Comparison of ENCODE assay signal across 23 cellular contexts in the genomic region with DNA sequence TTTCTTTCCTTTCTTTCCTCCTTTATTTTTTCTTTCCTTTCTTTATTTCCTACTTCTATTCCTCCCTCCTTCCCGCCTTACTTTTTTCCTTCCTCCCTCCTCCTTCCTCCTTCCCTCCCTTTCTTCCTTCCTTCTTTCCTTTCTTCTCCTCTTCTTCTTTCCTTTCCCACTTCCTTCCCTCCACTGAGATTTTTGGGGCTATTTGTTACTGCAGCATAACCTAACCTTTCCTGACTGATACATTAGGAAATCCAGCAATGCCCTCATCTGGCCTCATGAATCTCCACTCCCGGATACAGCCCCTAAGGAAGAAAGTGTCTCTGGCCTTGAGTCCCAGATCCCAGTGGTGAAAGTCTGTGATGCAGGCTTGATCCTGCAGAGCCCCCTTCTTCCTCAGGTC. TPM values are rescaled to one million over a fixed set of nuclear protein-coding genes. Genes with fewer than 3 reads are reported as not detected.
DNase-seq lines count a peak whose midpoint lies in the region; ATAC-seq, FAIRE-seq and TF ChIP-seq lines count a peak whose summit lies in the region.
"Had no signal": no experiment of that assay in that cellular context is flagged by ENCODE, and none has a peak within 500 bp of the region (broad histone marks: within the 10 kb centered on the region; RNA-seq: fewer than 3 reads in every experiment).

No MANE protein-coding gene starts in this region.

- H3K4me1 Mint-ChIP-seq in progenitor cell of endocrine pancreas (ENCODE audit: low read depth) = no peaks in the 10 kb centered on the region

- H2AFZ ChIP-seq in HepG2 (ENCODE audit: low read length) = no peak overlapping the region
- no peak overlapping the region for H2AFZ ChIP-seq in K562 (ENCODE audit: low read depth, low read length)

- no peaks in the 10 kb centered on the region for H3K36me3 Mint-ChIP-seq in progenitor cell of endocrine pancreas (ENCODE audit: insufficient read depth)
- H3K36me3 Mint-ChIP-seq: CD8-positive, alpha-beta T cell had no signal

- H3K36me3 ChIP-seq in HepG2 (replicated peaks in 1 of 2; ENCODE audit: control insufficient read depth in 1 of 2, insufficient read depth in 2 of 2, low read length in 2 of 2) (no peaks in the 10 kb centered on the region), right lobe of liver (no peaks in the 10 kb centered on the region), K562 (ENCODE audit: control insufficient read depth, insufficient read depth, low read length) (no peaks in the 10 kb centered on the region)
- H3K36me3 ChIP-seq: BLaER1 treated with 17β-estradiol and CSF1 and Interleukin-3, amounts not matched to agents 10 nM and 100 nM had no signal

- H3K9me3 Mint-ChIP-seq in progenitor cell of endocrine pancreas (ENCODE audit: low read depth) = no peaks in the 10 kb centered on the region
- H3K9me3 Mint-ChIP-seq: CD4-positive, alpha-beta T cell had no signal

- TF ChIP-seq CTCF in HepG2 (CRISPR knock-in tag; IDR thresholded peaks at IDR 0.05) = no peak
- TF ChIP-seq CTCF in right lobe of liver (IDR thresholded peaks at IDR 0.05) = no peak
- TF ChIP-seq CTCF in K562 (IDR thresholded peaks at IDR 0.05 in 2 of 3, conservative IDR thresholded peaks at IDR 0.05 in 1 of 3; ENCODE audit: insufficient read depth in 2 of 3, low read depth in 1 of 3, low read length in 3 of 3) = no peak
- TF ChIP-seq CTCF in progenitor cell of endocrine pancreas (IDR thresholded peaks at IDR 0.05; ENCODE audit: unreplicated experiment) = no peak

- no peaks in the 10 kb centered on the region for H3K27me3 ChIP-seq in HepG2 (ENCODE audit: control insufficient read depth in 1 of 2, insufficient read depth in 2 of 2, low read length in 2 of 2)
- H3K27me3 ChIP-seq in right lobe of liver = no peaks in the 10 kb centered on the region
- peaks cover 8 to 29% of the 10 kb centered on the region in 2 experiments; a peak in 4 of 5 replicates for H3K27me3 ChIP-seq in K562 (ENCODE audit: control insufficient read depth in 2 of 2, insufficient read depth in 2 of 2, low read length in 2 of 2)
- H3K27me3 ChIP-seq: BLaER1 treated with 17β-estradiol and CSF1 and Interleukin-3, amounts not matched to agents 10 nM and 100 nM had no signal

- POLR2A ChIA-PET in HepG2 (lab: Yijun Ruan, JAX) (no interaction called here), K562 (lab: Yijun Ruan, JAX) (no interaction called here)

- H3K4me3 Mint-ChIP-seq in progenitor cell of endocrine pancreas (ENCODE audit: low read depth) = no peak overlapping the region
- H3K4me3 Mint-ChIP-seq: B cell; CD4-positive, alpha-beta T cell; CD8-positive, alpha-beta T cell had no signal

- H3K4me2 ChIP-seq in HepG2 (ENCODE audit: low read depth, low read length) = no peak overlapping the region
- H3K4me2 ChIP-seq in K562 (ENCODE audit: insufficient read depth, low read length) = no peak overlapping the region
- H3K4me2 ChIP-seq: A549; BLaER1 treated with 17β-estradiol and CSF1 and Interleukin-3, amounts not matched to agents 10 nM and 100 nM had no signal

- H3K4me3 ChIP-seq in HepG2 (replicated peaks in 1 of 3; ENCODE audit: insufficient read depth in 1 of 3, low read depth in 2 of 3, low read length in 3 of 3) = no peak overlapping the region
- H3K4me3 ChIP-seq in right lobe of liver = no peak overlapping the region
- no peak overlapping the region for H3K4me3 ChIP-seq in K562
- H3K4me3 ChIP-seq: A549; BLaER1 treated with 17β-estradiol and CSF1 and Interleukin-3, amounts not matched to agents 10 nM and 100 nM had no signal

- TF ChIP-seq RAD21 in HepG2 (CRISPR knock-in tag; IDR thresholded peaks at IDR 0.05) (no peak), K562 (CRISPR knock-in tag; conservative IDR thresholded peaks at IDR 0.05 in 1 of 2, IDR thresholded peaks at IDR 0.05 in 1 of 2) (no peak)

- no peaks in the 10 kb centered on the region for H3K9me1 ChIP-seq in K562 (ENCODE audit: control insufficient read depth, insufficient read depth, low read length)

- H3K79me2 ChIP-seq in HepG2 (ENCODE audit: insufficient read depth, low read length) = no peaks in the 10 kb centered on the region
- no peaks in the 10 kb centered on the region for H3K79me2 ChIP-seq in K562 (ENCODE audit: control insufficient read depth, insufficient read depth, low read length)

- intact Hi-C loops in HepG2 (cut with micrococcal nuclease; ENCODE audit: unreplicated experiment) = no loop called here
- intact Hi-C loops in right lobe of liver (cut with DNase I) = loop anchor here in 1 of 2 donors (10.0 kb wide), 1 partner anchor 305 kb away; no protein-coding TSS in a partner anchor
- intact Hi-C loops in K562 (cut with micrococcal nuclease) = no loop called here

- peaks cover 9% of the 10 kb centered on the region for H3K27me3 Mint-ChIP-seq in progenitor cell of endocrine pancreas

- no peak for ATAC-seq in HepG2
- ATAC-seq in right lobe of liver = no peak
- no peak for ATAC-seq in K562
- no peak for ATAC-seq in GM21619 (IDR thresholded peaks at IDR 0.05; ENCODE audit: unreplicated experiment)
- no peak for ATAC-seq in HG03045 (IDR thresholded peaks at IDR 0.05; ENCODE audit: unreplicated experiment)
- ATAC-seq: CD8-positive, alpha-beta T cell had no signal

- H4K20me1 ChIP-seq in HepG2 (ENCODE audit: insufficient read depth, low read length) (no peaks in the 10 kb centered on the region), K562 (replicated peaks; ENCODE audit: control insufficient read depth, insufficient read depth, low read length) (no peaks in the 10 kb centered on the region)
- H4K20me1 ChIP-seq: BLaER1 treated with 17β-estradiol and CSF1 and Interleukin-3, amounts not matched to agents 10 nM and 100 nM had no signal

- in situ Hi-C loops in HepG2 (cut with HindIII; ENCODE audit: extremely low pct_ligation_motif_present, low pct_unique_long_range_greater_than_20kb) = loop anchor here (5.0 kb wide), 1 partner anchor 308 kb away; no protein-coding TSS in a partner anchor
- in situ Hi-C loops in K562 (cut with MboI) = no loop called here

- H3K9ac ChIP-seq in HepG2 (ENCODE audit: insufficient read depth, low read depth, low read length) (no peak overlapping the region), K562 (ENCODE audit: insufficient read depth in 1 of 2, low read depth in 2 of 2, low read length in 2 of 2) (no peak overlapping the region)
- H3K9ac ChIP-seq: BLaER1 treated with 17β-estradiol and CSF1 and Interleukin-3, amounts not matched to agents 10 nM and 100 nM had no signal

- DNase-seq in HepG2 (ENCODE audit: low spot score) (no peak), right lobe of liver (no peak), K562 (ENCODE audit: extremely low read depth in 1 of 4, low spot score in 3 of 4) (no peak), progenitor cell of endocrine pancreas (ENCODE audit: low spot score, unreplicated experiment) (no peak), frontal cortex (ENCODE audit: low spot score in 2 of 2) (no peak)
- DNase-seq: AML-193; Caco-2; Calu3; CD4-positive, alpha-beta T cell; CD8-positive, alpha-beta T cell; DMS79 treated with DMSO at 0.1 percent for 48 hours; GF-D8 had no signal

- WGBS in HepG2 (ENCODE audit: low lambda C conversion rate) = 5% methylated on average over 2 of the region's 2 CpGs
- 47% methylated on average over 2 of the region's 2 CpGs for WGBS in right lobe of liver (ENCODE audit: insufficient coverage, low coverage, low lambda C conversion rate, missing lambda C conversion rate)
- 0% methylated on average over 2 of the region's 2 CpGs for WGBS in K562 (ENCODE audit: insufficient coverage, low coverage, missing lambda C conversion rate)

- no peaks in the 10 kb centered on the region; the same call in 1 of the 2 replicates for H3K9me3 ChIP-seq in HepG2 (ENCODE audit: low read length)
- H3K9me3 ChIP-seq in right lobe of liver = no peaks in the 10 kb centered on the region
- H3K9me3 ChIP-seq in K562 (replicated peaks; ENCODE audit: control insufficient read depth, insufficient read depth, low read depth, low read length) = peaks cover 2% of the 10 kb centered on the region; the same call in 1 of the 2 replicates

- BruUV-seq in HepG2 (replicated peaks; lab: Mats Ljungman, UMichigan) (no TSS peak), K562 (replicated peaks; lab: Mats Ljungman, UMichigan) (no TSS peak)

- H3K27ac ChIP-seq in HepG2 (ENCODE audit: extremely low read length, insufficient read depth, low read length) (no peak overlapping the region), right lobe of liver (no peak overlapping the region), K562 (ENCODE audit: extremely low read depth, low read depth, low read length) (no peak overlapping the region)
- H3K27ac ChIP-seq: 22Rv1; A549; BLaER1 treated with 17β-estradiol and CSF1 and Interleukin-3, amounts not matched to agents 10 nM and 100 nM; C4-2B had no signal

- no peak for TF ChIP-seq POLR2A in HepG2 (IDR thresholded peaks at IDR 0.05; ENCODE audit: insufficient read depth in 1 of 2, low read depth in 2 of 2, low read length in 2 of 2)
- no peak for TF ChIP-seq POLR2A in right lobe of liver (IDR thresholded peaks at IDR 0.05)
- TF ChIP-seq POLR2A in K562 (conservative IDR thresholded peaks at IDR 0.05) = no peak

- CTCF ChIA-PET in HepG2 (lab: Yijun Ruan, JAX; ENCODE audit: low intra/inter-chr PET ratio, low total read pairs) = no interaction called here
- CTCF ChIA-PET in K562 (lab: Yijun Ruan, JAX; ENCODE audit: low intra/inter-chr PET ratio) = no interaction called here

- H3K27ac Mint-ChIP-seq in progenitor cell of endocrine pancreas = peak overlapping the region; percentile 28
- H3K27ac Mint-ChIP-seq: B cell; CD4-positive, alpha-beta T cell; CD8-positive, alpha-beta T cell had no signal

- H3K4me1 ChIP-seq in HepG2 (ENCODE audit: insufficient read depth, low read length) = no peaks in the 10 kb centered on the region
- no peaks in the 10 kb centered on the region for H3K4me1 ChIP-seq in right lobe of liver
- H3K4me1 ChIP-seq in K562 (replicated peaks in 1 of 2; ENCODE audit: control insufficient read depth in 2 of 2, insufficient read depth in 2 of 2, low read length in 2 of 2) = no peaks in the 10 kb centered on the region
- H3K4me1 ChIP-seq: A549, Caco-2 had no signal

- FAIRE-seq in HepG2 (lab: Jason Lieb, UNC) (no peak), K562 (lab: Jason Lieb, UNC) (no peak), frontal cortex (lab: Jason Lieb, UNC) (no peak)
- FAIRE-seq: A549, D721Med, G401.6, GM12891, GM19239 had no signal

- TF ChIP-seq EP300 in HepG2 (IDR thresholded peaks at IDR 0.05; ENCODE audit: low read depth in 2 of 2, low read length in 2 of 2) (no peak), HepG2 (CRISPR knock-in tag; IDR thresholded peaks at IDR 0.05; ENCODE audit: borderline replicate concordance) (no peak), K562 (IDR thresholded peaks at IDR 0.05; ENCODE audit: low read length) (no peak)

RNA-seq across cellular contexts. Expression of gene BAIAP2L1, which starts 38.6 kb away (rescaled TPM):
- total RNA-seq in HepG2 (2016; rRNA removed; fragmentation: Illumina TruSeq; extraction: Trizol) = 13.0 and 13.7 TPM in 2 replicates
- 5.5 and 6.3 TPM in 2 replicates for total RNA-seq in HepG2 (2016; cell fraction: cytosol; rRNA removed; fragmentation: Illumina TruSeq; extraction: Trizol; ENCODE audit: low read depth)
- 11.1 and 13.2 TPM in 2 replicates for total RNA-seq in HepG2 (2016; cell fraction: insoluble cytoplasmic fraction; rRNA removed; fragmentation: Illumina TruSeq; extraction: Trizol)
- 11.9 and 12.9 TPM in 2 replicates for total RNA-seq in HepG2 (2016; cell fraction: membrane; rRNA removed; fragmentation: Illumina TruSeq; extraction: Trizol)
- 8.6 and 9.2 TPM in 2 replicates for total RNA-seq in HepG2 (2016; cell fraction: nucleus; rRNA removed; fragmentation: Illumina TruSeq; extraction: Trizol)
- polyA plus RNA-seq in HepG2 (2011; rRNA removed) = 21.5 and 23.3 TPM in 2 replicates
- polyA plus RNA-seq in HepG2 (2011; cell fraction: cytosol; rRNA removed) = 15.8 and 16.8 TPM in 2 replicates
- 13.8 and 18.8 TPM in 2 replicates for polyA plus RNA-seq in HepG2 (2011; cell fraction: nucleus; rRNA removed)
- 21.3 and 25.8 TPM in 2 replicates for polyA plus RNA-seq in HepG2 (2012)
- 11.6 and 12.1 TPM in 2 replicates for polyA plus RNA-seq in HepG2 (2016; cell fraction: cytosol; fragmentation: Illumina TruSeq; extraction: Trizol; ENCODE audit: low read depth)
- polyA plus RNA-seq in HepG2 (2016; cell fraction: insoluble cytoplasmic fraction; fragmentation: Illumina TruSeq; extraction: Trizol; ENCODE audit: low read depth) = 20.8 and 27.2 TPM in 2 replicates
- polyA plus RNA-seq in HepG2 (2016; cell fraction: membrane; fragmentation: Illumina TruSeq; extraction: Trizol; ENCODE audit: low read depth) = 17.6 and 17.7 TPM in 2 replicates
- polyA plus RNA-seq in HepG2 (2016; cell fraction: nucleus; fragmentation: Illumina TruSeq; extraction: Trizol; ENCODE audit: insufficient read depth, low read depth) = 18.6 and 20.4 TPM in 2 replicates
- 16.5 and 17.8 TPM in 2 replicates for polyA minus RNA-seq in HepG2 (2011; rRNA and poly(A)+ RNA removed; ENCODE audit: low replicate concordance)
- polyA minus RNA-seq in HepG2 (2011; cell fraction: cytosol; rRNA and poly(A)+ RNA removed) = 10.0 and 14.2 TPM in 2 replicates
- 15.8 and 24.1 TPM in 2 replicates for polyA minus RNA-seq in HepG2 (2011; cell fraction: nucleus; rRNA and poly(A)+ RNA removed)
- total RNA-seq in right lobe of liver = 10 to 100 TPM in 5 of 6 experiments, 1 to 10 TPM in 1; 9.1 to 29.5 (median 25.2) TPM
- total RNA-seq in K562 (2011; cell fraction: chromatin; rRNA removed; ENCODE audit: low replicate concordance) = 35.2 and 53.3 TPM in 2 replicates
- 19.8 and 20.0 TPM in 2 replicates for total RNA-seq in K562 (2011; cell fraction: nucleolus; rRNA removed)
- 22.5 and 27.7 TPM in 2 replicates for total RNA-seq in K562 (2011; cell fraction: nucleoplasm; rRNA removed)
- 8.6 and 12.2 TPM in 2 replicates for total RNA-seq in K562 (2014; rRNA removed)
- 15.5 and 19.5 TPM in 2 replicates for total RNA-seq in K562 (2014; rRNA removed; fragmentation: Illumina TruSeq; extraction: Trizol)
- total RNA-seq in K562 (2015; rRNA removed; fragmentation: Illumina TruSeq; extraction: Trizol) = 11.1 and 12.0 TPM in 2 replicates
- total RNA-seq in K562 (2021) = 22.0 and 22.9 TPM in 2 replicates
- 14.4 and 19.0 TPM in 2 replicates for polyA plus RNA-seq in K562 (2011; rRNA removed)
- polyA plus RNA-seq in K562 (2011; cell fraction: cytosol; rRNA removed) = 10.7 and 13.6 TPM in 2 replicates
- 11.9 and 21.6 TPM in 2 replicates for polyA plus RNA-seq in K562 (2011; cell fraction: nucleus; rRNA removed)
- polyA plus RNA-seq in K562 (2012) = 10.9 and 18.9 TPM in 2 replicates
- polyA plus RNA-seq in K562 (2014; fragmentation: Illumina TruSeq; extraction: Trizol) = 21.8 and 29.8 TPM in 2 replicates
- 1 to 10 TPM; 4.2 to 4.3 TPM for polyA plus RNA-seq in K562 (2014; fragmentation: Nextera tagmentation; extraction: Ambion mirVana)
- 15.0 and 16.4 TPM in 2 replicates for polyA plus RNA-seq in K562 (2014; rRNA removed)
- polyA minus RNA-seq in K562 (2011; rRNA and poly(A)+ RNA removed) = 12.8 and 14.0 TPM in 2 replicates
- polyA minus RNA-seq in K562 (2011; cell fraction: cytosol; rRNA and poly(A)+ RNA removed) = 7.5 and 10.7 TPM in 2 replicates
- polyA minus RNA-seq in K562 (2011; cell fraction: nucleus; rRNA and poly(A)+ RNA removed) = 13.1 and 15.9 TPM in 2 replicates
- total RNA-seq in progenitor cell of endocrine pancreas = 32.7 and 34.2 TPM in 2 replicates
- under 0.01 TPM for total RNA-seq in frontal cortex

Comparison
In these comparisons a context has a peak if more than half of its experiments do, and no peak if none do; other contexts are left out.
1. Of the 241 proteins assayed by ChIP-seq in both HepG2 and K562: peak only in HepG2: none; only in K562: KDM1A, PHF20 and ZNF512; in both: ZNF12; in neither: 237.